1 cellular context compared by ENCODE assay signal in genomic region chr20:50737352-50737751, GRCh38.
TF ChIP-seq lines count a peak whose summit lies in the region.

No MANE protein-coding gene starts in this region.

TF ChIP-seq in GM23338, 12 proteins besides CTCF, POLR2A, EP300 and RAD21 (continued from another document):
- TF ChIP-seq ZNF462 (CRISPR knock-in tag; IDR thresholded peaks at IDR 0.05) (0 out of 2 replicates have a peak, but pooled peaks have one; percentile 9), ZNF114 (CRISPR knock-in tag; IDR thresholded peaks at IDR 0.05) (no peak)
TF ChIP-seq in GM23338: peak in this region for 1.
